8 cellular contexts compared by ENCODE assay signal in the genomic region with DNA sequence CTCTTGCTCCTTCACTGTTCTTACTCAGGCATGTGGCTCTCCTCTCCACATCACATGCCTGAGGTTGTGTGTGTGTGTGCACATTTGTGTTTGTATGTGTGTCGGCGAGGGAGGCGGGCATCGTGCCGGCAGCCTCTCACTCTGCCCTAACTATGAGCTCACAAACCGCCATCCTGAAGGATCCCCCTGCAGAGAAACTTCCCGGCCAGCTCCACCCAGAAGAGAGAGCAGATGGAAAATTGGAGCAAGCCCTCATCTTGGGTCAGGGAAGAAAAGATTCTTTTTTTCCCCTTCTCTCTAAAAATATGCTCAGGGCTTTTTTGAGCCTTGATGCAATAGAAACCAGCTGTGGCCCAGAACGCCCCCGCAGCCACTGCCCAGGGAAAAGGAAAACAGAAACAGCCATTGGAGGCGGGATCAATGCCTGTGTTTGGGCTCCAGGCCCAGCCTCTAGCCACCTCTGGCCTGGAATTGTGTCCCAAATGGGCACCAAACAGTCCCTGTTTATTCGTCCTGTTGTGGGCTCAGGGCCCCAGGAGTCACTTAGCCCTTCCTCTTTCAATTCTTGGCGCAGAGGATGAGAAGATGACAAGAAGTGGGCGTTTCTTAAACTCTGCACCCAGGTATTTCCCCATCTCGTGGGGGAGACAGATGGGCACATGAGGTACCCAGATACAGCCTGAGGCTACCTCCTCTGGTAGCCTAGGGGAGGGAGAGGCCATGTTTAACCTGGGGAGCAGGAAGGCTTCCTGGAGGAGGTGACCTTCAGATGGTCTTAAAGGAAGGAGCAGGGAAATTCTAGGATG.
A peak's percentile ranks its signal among the peaks of the same experiment; 100 is the strongest.
DNase-seq lines count a peak whose midpoint lies in the region; ATAC-seq and TF ChIP-seq lines count a peak whose summit lies in the region.

No MANE protein-coding gene starts in this region.

- H3K9me3 ChIP-seq in lower lobe of right lung (no peaks in the 10 kb centered on the region), upper lobe of right lung (no peaks in the 10 kb centered on the region)

- DNase-seq in amniotic stem cell (lab: John Stamatoyannopoulos, UW) (peak; percentile 40), lower lobe of right lung (no peak), upper lobe of right lung (peak; percentile 67), CD14-positive monocyte (ENCODE audit: low spot score) (no peak), RKO (ENCODE audit: low spot score) (no peak), erythroblast (lab: John Stamatoyannopoulos, UW) (no peak)

- H3K4me1 ChIP-seq in ACC112 (ENCODE audit: control insufficient read depth, insufficient read depth, low read length, unreplicated experiment) (peaks cover 16% of the 10 kb centered on the region), lower lobe of right lung (peaks cover 25% of the 10 kb centered on the region), upper lobe of right lung (peaks cover 31% of the 10 kb centered on the region)

- H3K79me2 ChIP-seq in ACC112 (ENCODE audit: control insufficient read depth, insufficient read depth, low read length, unreplicated experiment), result no peaks in the 10 kb centered on the region

- H3K27ac Mint-ChIP-seq in CD14-positive monocyte, result peak overlapping the region in 1 of 7 donors; percentile 74

- H3K27me3 ChIP-seq in ACC112 (ENCODE audit: insufficient read depth, low read length) (no peaks in the 10 kb centered on the region), lower lobe of right lung (ENCODE audit: low read depth) (no peaks in the 10 kb centered on the region), upper lobe of right lung (no peaks in the 10 kb centered on the region)

- no peak overlapping the region for H3K4me3 Mint-ChIP-seq in CD14-positive monocyte

- no peaks in the 10 kb centered on the region for H3K36me3 ChIP-seq in ACC112 (ENCODE audit: insufficient read depth, low read length)
- H3K36me3 ChIP-seq in lower lobe of right lung, result no peaks in the 10 kb centered on the region
- H3K36me3 ChIP-seq in upper lobe of right lung, result no peaks in the 10 kb centered on the region

- peak; percentile 74 for ATAC-seq in GM21447 (IDR thresholded peaks at IDR 0.05; ENCODE audit: unreplicated experiment)
- ATAC-seq in lower lobe of right lung, result peak; percentile 48 to 53
- peak; percentile 39 for ATAC-seq in upper lobe of right lung

- H3K27ac ChIP-seq in ACC112 (ENCODE audit: low read depth, low read length) (peak overlapping the region; percentile 38; the same call in 1 of the 2 replicates), lower lobe of right lung (peak overlapping the region; percentile 58), upper lobe of right lung (peak overlapping the region; percentile 55)

- TF ChIP-seq POLR2A in erythroblast (IDR thresholded peaks at IDR 0.05; ENCODE audit: low read length), result no peak

- TF ChIP-seq CTCF in lower lobe of right lung (IDR thresholded peaks at IDR 0.05) (no peak), upper lobe of right lung (IDR thresholded peaks at IDR 0.05) (no peak), CD14-positive monocyte (IDR thresholded peaks at IDR 0.05) (no peak)

- H3K4me3 ChIP-seq in ACC112 (ENCODE audit: low read depth, low read length) (peak overlapping the region; percentile 54), lower lobe of right lung (no peak overlapping the region), upper lobe of right lung (no peak overlapping the region)

- H3K9me3 Mint-ChIP-seq in CD14-positive monocyte, result no peaks in the 10 kb centered on the region

- peaks cover 2 to 7% (median 7%) of the 10 kb centered on the region in 3 donors for H3K27me3 Mint-ChIP-seq in CD14-positive monocyte (ENCODE audit: low read depth in 3 of 3)

- H3K36me3 Mint-ChIP-seq in CD14-positive monocyte, result no peaks in the 10 kb centered on the region

- H2AFZ ChIP-seq in ACC112 (ENCODE audit: low read length, unreplicated experiment), result peak overlapping the region; percentile 90

- H3K4me1 Mint-ChIP-seq in CD14-positive monocyte, result peaks cover 19% of the 10 kb centered on the region

- intact Hi-C loops in lower lobe of right lung (cut with DNase I) (no loop called here), upper lobe of right lung (cut with DNase I) (no loop called here), CD14-positive monocyte (cut with micrococcal nuclease) (no loop called here)

Comparison
In these comparisons a context has a peak if more than half of its experiments do, and no peak if none do; other contexts are left out.
1. DNase-seq: peak in amniotic stem cell (single experiment) and upper lobe of right lung (single experiment); none in lower lobe of right lung (single experiment), CD14-positive monocyte (single experiment), RKO (single experiment) and erythroblast (0 of 2).
2. Peak in every context shown above with its lines, with median percentiles within 50 percentile points of each other: H3K27ac ChIP-seq and ATAC-seq.